Comparison of ENCODE assay signal across 13 cellular contexts in the genomic region with DNA sequence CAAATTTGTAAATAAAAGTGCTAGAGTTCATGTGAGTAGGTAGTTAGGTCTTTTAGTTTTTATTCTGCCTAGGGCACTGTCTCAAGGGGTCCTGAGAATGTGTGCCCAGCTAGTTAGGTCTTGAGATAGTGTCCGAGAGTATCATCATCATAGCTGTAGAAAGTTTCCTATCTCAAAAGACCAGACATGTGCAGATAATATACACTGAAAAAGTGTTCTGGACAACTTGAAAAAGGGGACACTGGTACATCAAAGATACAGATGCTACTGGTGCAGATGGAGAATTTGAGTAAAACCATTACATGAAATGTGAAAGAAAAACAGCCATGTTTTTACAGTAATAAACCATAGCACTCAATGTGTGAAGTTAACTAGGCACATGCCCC. TPM values are rescaled to one million over a fixed set of nuclear protein-coding genes. Genes with fewer than 3 reads are reported as not detected.
DNase-seq lines count a peak whose midpoint lies in the region; ATAC-seq and TF ChIP-seq lines count a peak whose summit lies in the region.
"Had no signal": no experiment of that assay in that cellular context is flagged by ENCODE, and none has a peak within 500 bp of the region (broad histone marks: within the 10 kb centered on the region; RNA-seq: fewer than 3 reads in every experiment).

No MANE protein-coding gene starts in this region.

- H3K9me3 ChIP-seq in CD4-positive, CD25-positive, alpha-beta regulatory T cell (ENCODE audit: control insufficient read depth in 2 of 2, low read length in 2 of 2), result no peaks in the 10 kb centered on the region
- H3K9me3 ChIP-seq: breast epithelium had no signal

- no peak for DNase-seq in CD4-positive, CD25-positive, alpha-beta regulatory T cell
- DNase-seq in fibroblast of villous mesenchyme (ENCODE audit: low read depth) (no peak), GOT3 (lab: John Stamatoyannopoulos, UW) (no peak), COLO829 (ENCODE audit: low spot score) (no peak), NCI-H748 treated with DMSO at 0.1 percent for 48 hours (lab: John Stamatoyannopoulos, UW) (no peak)
- no peak for DNase-seq in effector memory CD8-positive, alpha-beta T cell
- DNase-seq: activated CD4-positive, alpha-beta T cell treated with anti-CD3 and anti-CD28 coated beads for 4 hours; activated effector memory CD4-positive, alpha-beta T cell treated with Interleukin-2 at 50 U/mL for 16 hours; midbrain; NCI-H2227 treated with DMSO at 0.1 percent for 48 hours had no signal

- H3K27ac Mint-ChIP-seq in CD4-positive, CD25-positive, alpha-beta regulatory T cell, result no peak overlapping the region
- no peak overlapping the region for H3K27ac Mint-ChIP-seq in effector memory CD8-positive, alpha-beta T cell

- peak overlapping the region; percentile 1 for H3K4me3 ChIP-seq in CD4-positive, CD25-positive, alpha-beta regulatory T cell (ENCODE audit: low read depth, low read length)
- peak overlapping the region; percentile 19 for H3K4me3 ChIP-seq in fibroblast of villous mesenchyme (ENCODE audit: low read depth, low read length)

- peak overlapping the region in 1 of 4 donors; percentile 22 for H3K4me3 Mint-ChIP-seq in CD4-positive, CD25-positive, alpha-beta regulatory T cell
- H3K4me3 Mint-ChIP-seq in effector memory CD8-positive, alpha-beta T cell, result no peak overlapping the region

- H3K27me3 ChIP-seq in CD4-positive, CD25-positive, alpha-beta regulatory T cell (ENCODE audit: control insufficient read depth, insufficient read depth, low read length), result no peaks in the 10 kb centered on the region
- H3K27me3 ChIP-seq: breast epithelium had no signal

- peaks cover 3% of the 10 kb centered on the region for H3K36me3 Mint-ChIP-seq in CD4-positive, CD25-positive, alpha-beta regulatory T cell
- H3K36me3 Mint-ChIP-seq in effector memory CD8-positive, alpha-beta T cell (ENCODE audit: insufficient read depth), result peaks cover 8% of the 10 kb centered on the region

- no peak overlapping the region for H3K27ac ChIP-seq in CD4-positive, CD25-positive, alpha-beta regulatory T cell (ENCODE audit: insufficient read depth, low read length, poor library complexity, severe bottlenecking)
- H3K27ac ChIP-seq: breast epithelium had no signal

- no peak for ATAC-seq in CD4-positive, CD25-positive, alpha-beta regulatory T cell (ENCODE audit: low read depth in 2 of 2)
- peak; percentile 18 for ATAC-seq in GM21390 (IDR thresholded peaks at IDR 0.05; ENCODE audit: unreplicated experiment)
- ATAC-seq in HG03432 (IDR thresholded peaks at IDR 0.05; ENCODE audit: unreplicated experiment), result peak; percentile 13
- no peak for ATAC-seq in effector memory CD8-positive, alpha-beta T cell (replicated peaks)

- TF ChIP-seq CTCF in fibroblast of villous mesenchyme (IDR thresholded peaks at IDR 0.05; ENCODE audit: insufficient read depth, low read depth, low read length), result no peak

- H3K27me3 Mint-ChIP-seq in CD4-positive, CD25-positive, alpha-beta regulatory T cell, result peaks cover 4% of the 10 kb centered on the region
- peaks cover 28 to 33% of the 10 kb centered on the region in 2 donors for H3K27me3 Mint-ChIP-seq in effector memory CD8-positive, alpha-beta T cell

- H3K9me3 Mint-ChIP-seq in CD4-positive, CD25-positive, alpha-beta regulatory T cell, result peaks cover 0 to 1% (median 0%) of the 10 kb centered on the region in 7 donors
- H3K9me3 Mint-ChIP-seq in effector memory CD8-positive, alpha-beta T cell, result no peaks in the 10 kb centered on the region

- peaks cover 0 to 36% (median 13%) of the 10 kb centered on the region in 4 donors for H3K4me1 Mint-ChIP-seq in CD4-positive, CD25-positive, alpha-beta regulatory T cell
- peaks cover 7 to 14% of the 10 kb centered on the region in 2 donors for H3K4me1 Mint-ChIP-seq in effector memory CD8-positive, alpha-beta T cell (ENCODE audit: low read depth in 2 of 2)

- peaks cover 8% of the 10 kb centered on the region for H3K4me1 ChIP-seq in CD4-positive, CD25-positive, alpha-beta regulatory T cell (ENCODE audit: control insufficient read depth, insufficient read depth, low read length, poor library complexity, severe bottlenecking)

- no peaks in the 10 kb centered on the region for H3K36me3 ChIP-seq in CD4-positive, CD25-positive, alpha-beta regulatory T cell (ENCODE audit: control insufficient read depth, insufficient read depth, low read length)
- H3K36me3 ChIP-seq: breast epithelium had no signal

RNA-seq across cellular contexts. Expression of gene ZCCHC4, which starts 1.8 kb away (rescaled TPM):
- total RNA-seq in CD4-positive, CD25-positive, alpha-beta regulatory T cell, result 9.5 TPM
- polyA plus RNA-seq in CD4-positive, CD25-positive, alpha-beta regulatory T cell, result 10 to 100 TPM; 11.0 to 16.5 (median 12.4) TPM
- total RNA-seq in fibroblast of villous mesenchyme, result 11.0 and 15.1 TPM in 2 replicates

Comparison
In these comparisons a context has a peak if more than half of its experiments do, and no peak if none do; other contexts are left out.
1. ATAC-seq: peak in GM21390 (single experiment) and HG03432 (single experiment); none in CD4-positive, CD25-positive, alpha-beta regulatory T cell (0 of 2) and effector memory CD8-positive, alpha-beta T cell (single experiment).